21 cellular contexts compared by ENCODE assay signal in the genomic region with DNA sequence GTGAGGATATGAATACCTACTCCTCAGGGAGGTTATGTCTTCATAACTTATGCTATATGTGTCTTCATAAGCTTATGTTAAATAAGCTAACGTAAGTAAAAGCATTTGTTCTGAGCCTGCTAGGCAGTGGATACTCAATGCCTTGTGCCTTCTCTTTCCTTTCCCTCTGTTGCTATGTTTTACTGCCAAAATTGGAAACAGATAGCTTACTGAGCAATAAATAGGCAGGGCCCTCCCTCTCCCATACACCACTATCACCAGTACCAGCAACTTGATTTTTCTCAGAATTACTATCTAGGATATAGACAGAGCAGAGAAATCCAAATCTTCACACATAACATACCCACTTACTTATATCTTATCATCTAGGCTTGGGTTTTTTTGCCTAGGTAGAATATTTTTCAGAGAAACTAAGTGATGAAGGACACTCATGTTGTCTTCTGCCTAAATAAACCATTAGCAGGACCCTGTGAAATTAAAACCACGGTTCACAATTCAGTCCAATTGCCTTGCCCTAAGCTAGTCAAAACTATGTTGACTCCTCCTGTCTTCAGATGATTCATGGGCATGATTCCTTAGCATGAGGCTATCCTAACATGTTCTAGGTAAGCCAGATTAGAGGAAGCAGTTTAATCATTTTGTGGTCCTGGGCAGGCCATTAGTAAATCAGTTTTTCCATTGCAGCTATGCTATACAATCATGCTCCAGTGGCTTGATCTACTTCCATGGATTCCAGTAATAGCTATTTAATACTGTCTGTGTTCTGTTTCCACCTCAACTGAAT. TPM values are rescaled to one million over a fixed set of nuclear protein-coding genes. Genes with fewer than 3 reads are reported as not detected.
DNase-seq lines count a peak whose midpoint lies in the region; ATAC-seq and TF ChIP-seq lines count a peak whose summit lies in the region.
"Had no signal": no experiment of that assay in that cellular context is flagged by ENCODE, and none has a peak within 500 bp of the region (broad histone marks: within the 10 kb centered on the region; RNA-seq: fewer than 3 reads in every experiment).

No MANE protein-coding gene starts in this region.

- H3K9me3 ChIP-seq in T-helper 17 cell (ENCODE audit: control insufficient read depth, low read length, poor library complexity, severe bottlenecking) = peaks cover 3% of the 10 kb centered on the region
- peaks cover 0 to 9% (median 0%) of the 10 kb centered on the region in 3 experiments for H3K9me3 ChIP-seq in naive thymus-derived CD4-positive, alpha-beta T cell (ENCODE audit: control insufficient read depth in 2 of 3, low read length in 3 of 3)
- H3K9me3 ChIP-seq: esophagus squamous epithelium, gastroesophageal sphincter, MG63, prostate gland had no signal

- intact Hi-C loops in activated CD4-positive, alpha-beta T cell treated with anti-CD3 and anti-CD28 coated beads for 36 hours (cut with DNase I, micrococcal nuclease) = no loop called here
- intact Hi-C loops in naive thymus-derived CD4-positive, alpha-beta T cell (cut with micrococcal nuclease) = no loop called here

- POLR2A ChIA-PET in activated CD4-positive, alpha-beta T cell treated with anti-CD3 and anti-CD28 coated beads for 36 hours (lab: Charles Lee) = interaction anchor here (0.9 kb wide), 1 partner anchor 13 kb away, joined by 3 read pairs; no protein-coding TSS in a partner anchor
- POLR2A ChIA-PET in naive thymus-derived CD4-positive, alpha-beta T cell (lab: Charles Lee) = interaction anchor here (0.6 to 26.8 kb wide), 4 partner anchors 8 to 156 kb away, joined by 3 to 834 read pairs (median 56); a partner anchor contains a TSS

- ATAC-seq in activated CD4-positive, alpha-beta T cell treated with anti-CD3 and anti-CD28 coated beads for 36 hours = peak; percentile 40
- ATAC-seq in T-helper 17 cell (no peak), foreskin keratinocyte (peak; percentile 87)
- ATAC-seq in naive thymus-derived CD4-positive, alpha-beta T cell = no peak
- ATAC-seq: gastroesophageal sphincter had no signal

- H3K27me3 ChIP-seq in foreskin keratinocyte = no peaks in the 10 kb centered on the region
- no peaks in the 10 kb centered on the region for H3K27me3 ChIP-seq in naive thymus-derived CD4-positive, alpha-beta T cell (ENCODE audit: control insufficient read depth in 2 of 2, insufficient read depth in 2 of 2, low read length in 2 of 2)
- H3K27me3 ChIP-seq: esophagus squamous epithelium, gastroesophageal sphincter, MG63 had no signal

- DNase-seq in activated CD4-positive, alpha-beta T cell treated with anti-CD3 and anti-CD28 coated beads for 36 hours = no peak
- no peak for DNase-seq in activated CD4-positive, alpha-beta T cell treated with anti-CD3 and anti-CD28 coated beads, Interleukin-2, amount 50 U/mL, for 4 hours
- DNase-seq in T-helper 17 cell (no peak), foreskin keratinocyte (peak; percentile 45 to 79), NK-92 (lab: John Stamatoyannopoulos, UW; ENCODE audit: unreplicated experiment) (no peak), midbrain (lab: John Stamatoyannopoulos, UW) (no peak)
- no peak for DNase-seq in naive thymus-derived CD4-positive, alpha-beta T cell
- no peak for DNase-seq in effector CD8-positive, alpha-beta T cell (lab: John Stamatoyannopoulos, UW)
- DNase-seq: activated CD4-positive, alpha-beta T cell treated with anti-CD3 and anti-CD28 coated beads, Interleukin-2, amount 10 ng/mL, durations not matched to agents 7 days and 5 days; COR-L47; effector memory CD4-positive, alpha-beta T cell; esophagus squamous epithelium; kidney; MG63; NCI-H1417; SIG-M5 had no signal

- no peak for TF ChIP-seq CTCF in foreskin keratinocyte (conservative IDR thresholded peaks at IDR 0.05)

- H3K4me1 Mint-ChIP-seq in activated CD4-positive, alpha-beta T cell treated with anti-CD3 and anti-CD28 coated beads for 36 hours = peaks cover 85% of the 10 kb centered on the region
- peaks cover 37% of the 10 kb centered on the region for H3K4me1 Mint-ChIP-seq in T-helper 17 cell
- H3K4me1 Mint-ChIP-seq in naive thymus-derived CD4-positive, alpha-beta T cell = peaks cover 35 to 93% (median 80%) of the 10 kb centered on the region in 7 donors
- H3K4me1 Mint-ChIP-seq: memory B cell had no signal

- peaks cover 23% of the 10 kb centered on the region for H3K9me3 Mint-ChIP-seq in activated CD4-positive, alpha-beta T cell treated with anti-CD3 and anti-CD28 coated beads for 36 hours (ENCODE audit: low read depth)
- H3K9me3 Mint-ChIP-seq in naive thymus-derived CD4-positive, alpha-beta T cell = peaks cover 4 to 13% (median 8%) of the 10 kb centered on the region in 11 donors

- CTCF ChIA-PET in activated CD4-positive, alpha-beta T cell treated with anti-CD3 and anti-CD28 coated beads for 36 hours (lab: Charles Lee) = interaction anchor here (0.6 to 7.8 kb wide), 13 partner anchors 7 to 149 kb away, joined by 3 to 73 read pairs (median 3); a partner anchor contains a TSS
- CTCF ChIA-PET in naive thymus-derived CD4-positive, alpha-beta T cell (lab: Charles Lee) = interaction anchor here (0.6 to 5.3 kb wide), 11 partner anchors 9 to 146 kb away, joined by 3 to 26 read pairs (median 4); a partner anchor contains a TSS

- peaks cover 65% of the 10 kb centered on the region for H3K36me3 Mint-ChIP-seq in activated CD4-positive, alpha-beta T cell treated with anti-CD3 and anti-CD28 coated beads for 36 hours (ENCODE audit: low read depth)
- H3K36me3 Mint-ChIP-seq in T-helper 17 cell (ENCODE audit: low read depth) = peaks cover 3% of the 10 kb centered on the region
- peaks cover 9 to 61% (median 42%) of the 10 kb centered on the region in 5 donors for H3K36me3 Mint-ChIP-seq in naive thymus-derived CD4-positive, alpha-beta T cell

- H3K27me3 Mint-ChIP-seq in activated CD4-positive, alpha-beta T cell treated with anti-CD3 and anti-CD28 coated beads for 36 hours = no peaks in the 10 kb centered on the region
- H3K27me3 Mint-ChIP-seq in T-helper 17 cell = no peaks in the 10 kb centered on the region
- H3K27me3 Mint-ChIP-seq in naive thymus-derived CD4-positive, alpha-beta T cell = no peaks in the 10 kb centered on the region
- H3K27me3 Mint-ChIP-seq: activated CD4-positive, alpha-beta T cell treated with anti-CD3 and anti-CD28 coated beads, Interleukin-2, amount 10 ng/mL, durations not matched to agents 7 days and 5 days; B cell; brain; memory B cell had no signal

- peaks cover 18% of the 10 kb centered on the region for H3K4me1 ChIP-seq in foreskin keratinocyte
- H3K4me1 ChIP-seq in naive thymus-derived CD4-positive, alpha-beta T cell (ENCODE audit: control insufficient read depth in 2 of 2, insufficient read depth in 2 of 2, low read length in 2 of 2) = peaks cover 19 to 33% of the 10 kb centered on the region in 2 donors
- H3K4me1 ChIP-seq: gastroesophageal sphincter, prostate gland had no signal

- no peak overlapping the region for H3K4me3 ChIP-seq in naive thymus-derived CD4-positive, alpha-beta T cell (ENCODE audit: low read length)
- H3K4me3 ChIP-seq: esophagus squamous epithelium, gastroesophageal sphincter, MG63, prostate gland had no signal

- H3K27ac ChIP-seq in foreskin keratinocyte = peak overlapping the region; percentile 20
- no peak overlapping the region for H3K27ac ChIP-seq in naive thymus-derived CD4-positive, alpha-beta T cell (ENCODE audit: low read depth, low read length)
- H3K27ac ChIP-seq: prostate gland had no signal

- no peaks in the 10 kb centered on the region for H3K36me3 ChIP-seq in naive thymus-derived CD4-positive, alpha-beta T cell (ENCODE audit: control insufficient read depth in 2 of 3, insufficient read depth in 3 of 3, low read length in 3 of 3)
- H3K36me3 ChIP-seq: esophagus squamous epithelium, gastroesophageal sphincter, MG63, prostate gland had no signal

- H3K4me3 Mint-ChIP-seq in activated CD4-positive, alpha-beta T cell treated with anti-CD3 and anti-CD28 coated beads for 36 hours = no peak overlapping the region
- H3K4me3 Mint-ChIP-seq in T-helper 17 cell = no peak overlapping the region
- peak overlapping the region in 1 of 10 donors; percentile 32 for H3K4me3 Mint-ChIP-seq in naive thymus-derived CD4-positive, alpha-beta T cell
- H3K4me3 Mint-ChIP-seq: activated CD4-positive, alpha-beta T cell treated with anti-CD3 and anti-CD28 coated beads, Interleukin-2, amount 10 ng/mL, durations not matched to agents 7 days and 5 days; B cell; brain; memory B cell had no signal

- no peak overlapping the region for H3K27ac Mint-ChIP-seq in activated CD4-positive, alpha-beta T cell treated with anti-CD3 and anti-CD28 coated beads for 36 hours
- H3K27ac Mint-ChIP-seq in T-helper 17 cell = peak overlapping the region; percentile 41
- H3K27ac Mint-ChIP-seq in naive thymus-derived CD4-positive, alpha-beta T cell = peak overlapping the region in 7 of 9 donors; percentile 10 to 91 (median 64)
- H3K27ac Mint-ChIP-seq: activated CD4-positive, alpha-beta T cell treated with anti-CD3 and anti-CD28 coated beads, Interleukin-2, amount 10 ng/mL, durations not matched to agents 7 days and 5 days; B cell; memory B cell had no signal

RNA-seq across cellular contexts. Expression of a gene that starts 15.9 kb away (rescaled TPM):
- total RNA-seq in activated CD4-positive, alpha-beta T cell treated with anti-CD3 and anti-CD28 coated beads for 36 hours = 10 to 100 TPM; 31.5 to 37.1 TPM
- total RNA-seq in T-helper 17 cell (10 to 100 TPM; 46.0 to 52.4 TPM), foreskin keratinocyte (23.2 and 27.9 TPM in 2 replicates)
- polyA plus RNA-seq in foreskin keratinocyte = 7.1 and 7.6 TPM in 2 replicates
- 10 to 100 TPM; 27.1 to 50.5 (median 46.6) TPM for total RNA-seq in naive thymus-derived CD4-positive, alpha-beta T cell
- polyA plus RNA-seq in naive thymus-derived CD4-positive, alpha-beta T cell = 10 to 100 TPM; 14.3 to 16.6 TPM

Comparison
In these comparisons a context has a peak if more than half of its experiments do, and no peak if none do; other contexts are left out.
1. ATAC-seq: peak in activated CD4-positive, alpha-beta T cell treated with anti-CD3 and anti-CD28 coated beads for 36 hours (single experiment) and foreskin keratinocyte (single experiment); none in T-helper 17 cell (single experiment) and naive thymus-derived CD4-positive, alpha-beta T cell (single experiment).
2. DNase-seq: peak in foreskin keratinocyte (2 of 2); none in activated CD4-positive, alpha-beta T cell treated with anti-CD3 and anti-CD28 coated beads for 36 hours (single experiment), activated CD4-positive, alpha-beta T cell treated with anti-CD3 and anti-CD28 coated beads, Interleukin-2, amount 50 U/mL, for 4 hours (0 of 2), T-helper 17 cell (0 of 3), naive thymus-derived CD4-positive, alpha-beta T cell (0 of 9), NK-92 (single experiment), midbrain (single experiment) and effector CD8-positive, alpha-beta T cell (single experiment).